ENCODE assay signal across 18 cellular contexts in genomic region chr17:15332338-15332737, GRCh38. TPM values are rescaled to one million over a fixed set of nuclear protein-coding genes. Genes with fewer than 3 reads are reported as not detected.
DNase-seq lines count a peak whose midpoint lies in the region; ATAC-seq and TF ChIP-seq lines count a peak whose summit lies in the region.
"Had no signal": no experiment of that assay in that cellular context is flagged by ENCODE, and none has a peak within 500 bp of the region (broad histone marks: within the 10 kb centered on the region; RNA-seq: fewer than 3 reads in every experiment).

No MANE protein-coding gene starts in this region.

- H3K4me3 ChIP-seq in iPS DF 6.9 (ENCODE audit: low read length), result no peak overlapping the region
- no peak overlapping the region for H3K4me3 ChIP-seq in esophagus squamous epithelium
- no peak overlapping the region for H3K4me3 ChIP-seq in body of pancreas
- H3K4me3 ChIP-seq: A549, HAP-1 had no signal

- intact Hi-C loops in esophagus squamous epithelium (cut with DNase I), result no loop called here
- intact Hi-C loops in body of pancreas (cut with DNase I), result no loop called here

- TF ChIP-seq POLR2A in esophagus squamous epithelium (IDR thresholded peaks at IDR 0.05), result no peak
- no peak for TF ChIP-seq POLR2A in body of pancreas (IDR thresholded peaks at IDR 0.05)

- H3K27me3 ChIP-seq in iPS DF 6.9 (ENCODE audit: control insufficient read depth, insufficient read depth, low read length), result no peaks in the 10 kb centered on the region
- peaks cover 0 to 10% (median 0%) of the 10 kb centered on the region in 4 donors for H3K27me3 ChIP-seq in esophagus squamous epithelium
- no peaks in the 10 kb centered on the region for H3K27me3 ChIP-seq in body of pancreas

- H3K27ac ChIP-seq in iPS DF 6.9 (ENCODE audit: low read length) (no peak overlapping the region), esophagus squamous epithelium (no peak overlapping the region), body of pancreas (no peak overlapping the region)
- H3K27ac ChIP-seq: A549 had no signal

- H3K4me1 ChIP-seq in iPS DF 6.9 (ENCODE audit: control insufficient read depth, insufficient read depth, low read length) (peaks cover 3% of the 10 kb centered on the region; the same call in 1 of the 2 replicates), esophagus squamous epithelium (no peaks in the 10 kb centered on the region), body of pancreas (no peaks in the 10 kb centered on the region)
- H3K4me1 ChIP-seq: HAP-1 had no signal

- no peaks in the 10 kb centered on the region for H3K9me3 ChIP-seq in iPS DF 6.9 (ENCODE audit: control insufficient read depth, insufficient read depth, low read length)
- H3K9me3 ChIP-seq in esophagus squamous epithelium, result no peaks in the 10 kb centered on the region
- no peaks in the 10 kb centered on the region for H3K9me3 ChIP-seq in body of pancreas
- H3K9me3 ChIP-seq: HAP-1 had no signal

- WGBS in iPS DF 6.9 (ENCODE audit: insufficient coverage, insufficient read length), result no CpG with 5 or more reads among the region's 6 CpGs
- WGBS in esophagus squamous epithelium, 2 donors, result 34 to 45% methylated on average over 5 to 6 of the region's 6 CpGs
- WGBS in body of pancreas, 2 donors, result 32 to 40% methylated on average over 6 of the region's 6 CpGs

- DNase-seq in NCI-H510A treated with DMSO at 0.1 percent for 48 hours (lab: John Stamatoyannopoulos, UW), result peak; percentile 22
- DNase-seq in NCI-H510A (lab: John Stamatoyannopoulos, UW), result no peak
- DNase-seq in NCI-H526 treated with DMSO at 0.1 percent for 48 hours (lab: John Stamatoyannopoulos, UW), result peak; percentile 12
- peak; percentile 79 for DNase-seq in iPS DF 6.9 (ENCODE audit: low read depth, low spot score)
- DNase-seq in esophagus squamous epithelium (lab: John Stamatoyannopoulos, UW), result no peak
- no peak for DNase-seq in body of pancreas
- DNase-seq: C1 segment of cervical spinal cord; EL; NCI-H187 treated with DMSO at 0.1 percent for 48 hours; NCI-H524 treated with DMSO at 0.1 percent for 48 hours; NK-92 treated with Interleukin-12 subunit alpha and Interleukin-12 subunit beta, amount 100 ng/mL, for 24 hours; OCI-M1; RPMI8226; SIG-M5 had no signal

- TF ChIP-seq CTCF in esophagus squamous epithelium (IDR thresholded peaks at IDR 0.05), result no peak
- TF ChIP-seq CTCF in body of pancreas (IDR thresholded peaks at IDR 0.05), result no peak

- no peak for ATAC-seq in body of pancreas
- no peak for ATAC-seq in esophagus mucosa
- ATAC-seq: A549 had no signal

- H3K36me3 ChIP-seq in iPS DF 6.9 (ENCODE audit: control insufficient read depth, insufficient read depth, low read length) (no peaks in the 10 kb centered on the region), esophagus squamous epithelium (no peaks in the 10 kb centered on the region), body of pancreas (replicated peaks in 1 of 2; ENCODE audit: insufficient read depth in 1 of 2, low read depth in 2 of 2) (no peaks in the 10 kb centered on the region)
- H3K36me3 ChIP-seq: HAP-1 had no signal

RNA-seq across cellular contexts. Expression of gene TEKT3, which starts 9.1 kb away (rescaled TPM):
- total RNA-seq in esophagus squamous epithelium, result under 1 TPM in 1 of 4 donors, not detected in 3; 0.83 TPM
- total RNA-seq in body of pancreas, result not detected
- not detected for total RNA-seq in esophagus mucosa
- total RNA-seq: LHCN-M2 had no signal

Comparison
In these comparisons a context has a peak if more than half of its experiments do, and no peak if none do; other contexts are left out.
1. DNase-seq: peak in NCI-H510A treated with DMSO at 0.1 percent for 48 hours (single experiment), NCI-H526 treated with DMSO at 0.1 percent for 48 hours (single experiment) and iPS DF 6.9 (single experiment); none in NCI-H510A (single experiment), esophagus squamous epithelium (single experiment) and body of pancreas (0 of 4).